ENCODE assay signal across 15 cellular contexts in the genomic region with DNA sequence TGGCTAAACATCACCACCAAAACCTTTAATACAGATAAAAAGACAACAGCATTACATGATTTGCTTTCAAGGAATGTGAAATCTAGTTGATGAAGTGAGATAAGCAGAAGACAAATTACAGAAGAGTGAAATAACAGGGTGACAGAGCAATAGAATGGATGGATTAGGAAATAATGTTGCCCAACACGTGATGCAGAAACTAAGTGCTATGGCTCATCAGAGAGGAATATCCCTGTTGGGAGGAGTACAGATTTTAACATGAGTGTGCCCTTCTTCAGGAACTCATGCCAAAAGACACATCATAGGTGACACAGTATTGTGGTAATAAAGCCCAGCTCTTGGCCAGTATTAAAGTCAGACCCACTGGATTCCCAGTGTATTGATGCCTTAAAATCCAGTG.
A peak's percentile ranks its signal among the peaks of the same experiment; 100 is the strongest.
DNase-seq lines count a peak whose midpoint lies in the region; ATAC-seq and TF ChIP-seq lines count a peak whose summit lies in the region.
"Had no signal": no experiment of that assay in that cellular context is flagged by ENCODE, and none has a peak within 500 bp of the region (broad histone marks: within the 10 kb centered on the region; RNA-seq: fewer than 3 reads in every experiment).

No MANE protein-coding gene starts in this region.

- H3K4me1 ChIP-seq in trophoblast cell (ENCODE audit: control insufficient read depth in 1 of 2, insufficient read depth in 2 of 2, low read length in 2 of 2) (peaks cover 5 to 6% of the 10 kb centered on the region in 2 experiments), ascending aorta (no peaks in the 10 kb centered on the region), stomach (no peaks in the 10 kb centered on the region)
- H3K4me1 ChIP-seq: parathyroid adenoma, testis had no signal

- H3K27ac ChIP-seq in epithelial cell of prostate: peak overlapping the region; percentile 80
- H3K27ac ChIP-seq in trophoblast cell (ENCODE audit: low read depth, low read length): peak overlapping the region; percentile 92
- H3K27ac ChIP-seq in ascending aorta: no peak overlapping the region
- H3K27ac ChIP-seq in stomach: no peak overlapping the region
- H3K27ac ChIP-seq: C4-2B, parathyroid adenoma, testis had no signal

- no peak for TF ChIP-seq EP300 in stomach (IDR thresholded peaks at IDR 0.05)

- H2BK120ac ChIP-seq in trophoblast cell (ENCODE audit: insufficient read depth, low read length, poor library complexity): peak overlapping the region; percentile 37

- peak overlapping the region; percentile 90 for H2BK5ac ChIP-seq in trophoblast cell (ENCODE audit: low read depth, low read length, poor library complexity)

- no peak for ATAC-seq in HG03460 (IDR thresholded peaks at IDR 0.05; ENCODE audit: unreplicated experiment)
- ATAC-seq: left colon had no signal

- no peak overlapping the region for H3K9ac ChIP-seq in trophoblast cell (ENCODE audit: low read length)
- H3K9ac ChIP-seq: parathyroid adenoma had no signal

- peaks cover 12% of the 10 kb centered on the region for H3K79me1 ChIP-seq in trophoblast cell (ENCODE audit: low read length)

- H3K79me2 ChIP-seq in trophoblast cell (ENCODE audit: control insufficient read depth, insufficient read depth, low read length, poor library complexity): no peaks in the 10 kb centered on the region
- H3K79me2 ChIP-seq: parathyroid adenoma had no signal

- no peak overlapping the region for H3K4me2 ChIP-seq in trophoblast cell (ENCODE audit: low read length)

- H2BK12ac ChIP-seq in trophoblast cell (ENCODE audit: low read length): no peak overlapping the region

- no peak overlapping the region for H2AFZ ChIP-seq in trophoblast cell (ENCODE audit: insufficient read depth, low read length, poor library complexity)
- H2AFZ ChIP-seq: parathyroid adenoma had no signal

- H3K27me3 ChIP-seq in trophoblast cell (ENCODE audit: insufficient read depth, low read length) (no peaks in the 10 kb centered on the region), ascending aorta (no peaks in the 10 kb centered on the region), stomach (no peaks in the 10 kb centered on the region)
- H3K27me3 ChIP-seq: testis had no signal

- no peak overlapping the region for H2AK5ac ChIP-seq in trophoblast cell (ENCODE audit: low read length)

- H3K18ac ChIP-seq in trophoblast cell (ENCODE audit: low read length): no peak overlapping the region

- no peaks in the 10 kb centered on the region for H3K36me3 ChIP-seq in trophoblast cell (ENCODE audit: control insufficient read depth in 1 of 2, insufficient read depth in 2 of 2, low read length in 2 of 2)
- no peaks in the 10 kb centered on the region for H3K36me3 ChIP-seq in ascending aorta
- H3K36me3 ChIP-seq in stomach: no peaks in the 10 kb centered on the region

- H4K8ac ChIP-seq in trophoblast cell (ENCODE audit: low read depth, low read length): peak overlapping the region; percentile 32

- TF ChIP-seq CTCF in ascending aorta (IDR thresholded peaks at IDR 0.05): no peak
- TF ChIP-seq CTCF in stomach (IDR thresholded peaks at IDR 0.05): no peak

- intact Hi-C loops in ascending aorta (cut with DNase I) (no loop called here), stomach (cut with DNase I; ENCODE audit: low total_unique reads) (no loop called here)

- no CpG with 5 or more reads among the region's 1 CpG for WGBS in trophoblast cell (ENCODE audit: extremely low coverage, insufficient coverage, insufficient read length)
- WGBS in stomach, 5 donors: 57 to 77% (median 68%) methylated on average over 1 of the region's 1 CpG

- peak overlapping the region; percentile 93 for H4K91ac ChIP-seq in trophoblast cell (ENCODE audit: low read depth, low read length)

- H3K4me3 ChIP-seq in trophoblast cell (ENCODE audit: low read depth, low read length) (no peak overlapping the region), ascending aorta (no peak overlapping the region), stomach (no peak overlapping the region)
- H3K4me3 ChIP-seq: testis had no signal

- peak; percentile 1 to 3 for DNase-seq in AML-193 (lab: John Stamatoyannopoulos, UW)
- DNase-seq in LHCN-M2 (ENCODE audit: low read depth): peak; percentile 31
- peak; percentile 82 for DNase-seq in epithelial cell of prostate (ENCODE audit: low read depth, low spot score)
- peak; percentile 18 to 51 for DNase-seq in trophoblast cell
- DNase-seq in COLO829 (ENCODE audit: low spot score): no peak
- DNase-seq in ascending aorta (ENCODE audit: low spot score in 2 of 2): no peak
- no peak for DNase-seq in stomach
- DNase-seq: activated CD4-positive, alpha-beta memory T cell treated with anti-CD3 and anti-CD28 coated beads, Interleukin-2, amount 10 ng/mL, durations not matched to agents 7 days and 5 days; KBM-7; left colon; NCI-H2029 treated with DMSO at 0.1 percent for 48 hours; testis had no signal

- H3K9me3 ChIP-seq in trophoblast cell (ENCODE audit: insufficient read depth, low read depth, low read length): no peaks in the 10 kb centered on the region
- no peaks in the 10 kb centered on the region for H3K9me3 ChIP-seq in ascending aorta
- no peaks in the 10 kb centered on the region for H3K9me3 ChIP-seq in stomach
- H3K9me3 ChIP-seq: testis had no signal

- H3K14ac ChIP-seq in trophoblast cell (ENCODE audit: low read length): peak overlapping the region; percentile 69

- H3K4ac ChIP-seq in trophoblast cell (ENCODE audit: low read depth, low read length): no peak overlapping the region

- no peak overlapping the region for H4K12ac ChIP-seq in trophoblast cell (ENCODE audit: low read depth, low read length)

- no peak for TF ChIP-seq POLR2A in stomach (IDR thresholded peaks at IDR 0.05)

- H3K23ac ChIP-seq in trophoblast cell (ENCODE audit: low read length): no peak overlapping the region

Comparison
In these comparisons a context has a peak if more than half of its experiments do, and no peak if none do; other contexts are left out.
1. DNase-seq: peak in AML-193 (2 of 2), LHCN-M2 (single experiment), epithelial cell of prostate (single experiment) and trophoblast cell (2 of 2); none in COLO829 (single experiment), ascending aorta (0 of 2) and stomach (single experiment).
2. H3K27ac ChIP-seq: peak in epithelial cell of prostate (single experiment) and trophoblast cell (single experiment); none in ascending aorta (0 of 2) and stomach (0 of 5).